In genomic region chr1:47224676-47225399, GRCh38 we compare ENCODE assay signal across 13 cellular contexts. TPM values are rescaled to one million over a fixed set of nuclear protein-coding genes. Genes with fewer than 3 reads are reported as not detected.
DNase-seq lines count a peak whose midpoint lies in the region; ATAC-seq, FAIRE-seq and TF ChIP-seq lines count a peak whose summit lies in the region.
"Had no signal": no experiment of that assay in that cellular context is flagged by ENCODE, and none has a peak within 500 bp of the region (broad histone marks: within the 10 kb centered on the region; RNA-seq: fewer than 3 reads in every experiment).

No MANE protein-coding gene starts in this region.

- H2AFZ ChIP-seq in K562 (ENCODE audit: low read depth, low read length): no peak overlapping the region

- peak overlapping the region in 1 of 2 experiments; percentile 79; a peak in 2 of 4 replicates for H3K9ac ChIP-seq in K562 (ENCODE audit: insufficient read depth in 1 of 2, low read depth in 2 of 2, low read length in 2 of 2)
- H3K9ac ChIP-seq: BLaER1 had no signal

- TF ChIP-seq EP300 in K562 (IDR thresholded peaks at IDR 0.05; ENCODE audit: low read length): no peak

- BruUV-seq in K562 (replicated peaks; lab: Mats Ljungman, UMichigan): no TSS peak

- no peaks in the 10 kb centered on the region for H3K4me1 ChIP-seq in cardiac muscle cell (ENCODE audit: low read depth)
- H3K4me1 ChIP-seq in K562 (replicated peaks in 1 of 2; ENCODE audit: control insufficient read depth in 2 of 2, insufficient read depth in 2 of 2, low read length in 2 of 2): peaks cover 25 to 37% of the 10 kb centered on the region in 2 experiments; a peak in 4 of 5 replicates
- no peaks in the 10 kb centered on the region for H3K4me1 ChIP-seq in mucosa of descending colon (ENCODE audit: low read depth)
- H3K4me1 ChIP-seq in urinary bladder (ENCODE audit: insufficient read depth): peaks cover 5% of the 10 kb centered on the region
- H3K4me1 ChIP-seq: BLaER1 had no signal

- POLR2A ChIA-PET in K562 (lab: Yijun Ruan, JAX): interaction anchor here (0.9 to 2.0 kb wide), 6 partner anchors 9 to 89 kb away, joined by 3 to 10 read pairs (median 4); partner anchors contain the start of gene STIL

- DNase-seq in cardiac muscle cell (ENCODE audit: low read depth in 1 of 2, low spot score in 1 of 2): no peak
- DNase-seq in Right ventricle myocardium superior: no peak
- peak in 2 of 4 experiments; percentile 58 to 64 for DNase-seq in K562 (ENCODE audit: extremely low read depth in 1 of 4, low spot score in 3 of 4)
- DNase-seq in mucosa of descending colon: no peak
- no peak for DNase-seq in NCI-H187 treated with DMSO at 0.1 percent for 48 hours (lab: John Stamatoyannopoulos, UW)
- DNase-seq in MV-4-11 (lab: John Stamatoyannopoulos, UW): no peak
- DNase-seq: HFFc6, NCI-H1092 treated with DMSO at 0.1 percent for 48 hours had no signal

- CTCF ChIA-PET in K562 (lab: Yijun Ruan, JAX; ENCODE audit: low intra/inter-chr PET ratio): no interaction called here

- no peak for FAIRE-seq in K562 (lab: Jason Lieb, UNC)
- FAIRE-seq: GM19239 had no signal

- H3K4me3 ChIP-seq in cardiac muscle cell: peak overlapping the region; percentile 17
- no peak overlapping the region for H3K4me3 ChIP-seq in K562
- no peak overlapping the region for H3K4me3 ChIP-seq in mucosa of descending colon
- peak overlapping the region; percentile 15 for H3K4me3 ChIP-seq in urinary bladder (ENCODE audit: low read depth, low read length)
- H3K4me3 ChIP-seq: BLaER1 had no signal

- TF ChIP-seq CTCF in cardiac muscle cell (IDR thresholded peaks at IDR 0.05; ENCODE audit: low read depth, low read length) (no peak), K562 (IDR thresholded peaks at IDR 0.05 in 2 of 3, conservative IDR thresholded peaks at IDR 0.05 in 1 of 3; ENCODE audit: insufficient read depth in 2 of 3, low read depth in 1 of 3, low read length in 3 of 3) (no peak), mucosa of descending colon (IDR thresholded peaks at IDR 0.05) (no peak)

- 89% methylated on average over 22 of the region's 30 CpGs for WGBS in K562 (ENCODE audit: insufficient coverage, low coverage, missing lambda C conversion rate)
- WGBS in urinary bladder: 9% methylated on average over 30 of the region's 30 CpGs

- no peak for TF ChIP-seq RAD21 in K562 (CRISPR knock-in tag; conservative IDR thresholded peaks at IDR 0.05 in 1 of 2, IDR thresholded peaks at IDR 0.05 in 1 of 2)

- in situ Hi-C loops in K562 (cut with MboI): no loop called here

- H3K27me3 ChIP-seq in cardiac muscle cell (peaks cover 100% of the 10 kb centered on the region), K562 (ENCODE audit: control insufficient read depth in 2 of 2, insufficient read depth in 2 of 2, low read length in 2 of 2) (no peaks in the 10 kb centered on the region)

- peaks cover 16% of the 10 kb centered on the region for H3K9me1 ChIP-seq in K562 (ENCODE audit: control insufficient read depth, insufficient read depth, low read length)

- no peak overlapping the region for H3K27ac ChIP-seq in cardiac muscle cell
- no peak overlapping the region; the same call in 2 of the 3 replicates for H3K27ac ChIP-seq in K562 (ENCODE audit: extremely low read depth, low read depth, low read length)
- no peak overlapping the region for H3K27ac ChIP-seq in urinary bladder (ENCODE audit: low read depth)
- H3K27ac ChIP-seq: BLaER1, epithelial cell of prostate had no signal

- H3K79me2 ChIP-seq in K562 (ENCODE audit: control insufficient read depth, insufficient read depth, low read length): peaks cover 89% of the 10 kb centered on the region

- H3K36me3 ChIP-seq in cardiac muscle cell (no peaks in the 10 kb centered on the region), K562 (ENCODE audit: control insufficient read depth, insufficient read depth, low read length) (peaks cover 78% of the 10 kb centered on the region), mucosa of descending colon (ENCODE audit: low read depth) (no peaks in the 10 kb centered on the region), urinary bladder (ENCODE audit: insufficient read depth) (no peaks in the 10 kb centered on the region)
- H3K36me3 ChIP-seq: BLaER1 had no signal

- intact Hi-C loops in Right ventricle myocardium superior (cut with DNase I): no loop called here
- intact Hi-C loops in K562 (cut with micrococcal nuclease): loop anchor here (5.0 kb wide), 1 partner anchor 37 kb away; no protein-coding TSS in a partner anchor
- intact Hi-C loops in mucosa of descending colon (cut with DNase I, micrococcal nuclease): no loop called here

- TF ChIP-seq POLR2A in K562 (conservative IDR thresholded peaks at IDR 0.05): no peak

- H3K9me3 ChIP-seq in cardiac muscle cell (ENCODE audit: low read depth) (no peaks in the 10 kb centered on the region), K562 (replicated peaks; ENCODE audit: control insufficient read depth, insufficient read depth, low read depth, low read length) (no peaks in the 10 kb centered on the region), mucosa of descending colon (no peaks in the 10 kb centered on the region)
- H3K9me3 ChIP-seq: BLaER1 had no signal

- H4K20me1 ChIP-seq in K562 (replicated peaks; ENCODE audit: control insufficient read depth, insufficient read depth, low read length): peaks cover 18% of the 10 kb centered on the region; the same call in 1 of the 2 replicates

- ATAC-seq in Right ventricle myocardium superior (ENCODE audit: poor library complexity) (no peak), K562 (no peak), mucosa of descending colon (peak; percentile 26), GM19397 (IDR thresholded peaks at IDR 0.05; ENCODE audit: unreplicated experiment) (no peak)

- H3K4me2 ChIP-seq in K562 (ENCODE audit: insufficient read depth, low read length): no peak overlapping the region
- H3K4me2 ChIP-seq: BLaER1 had no signal

TF ChIP-seq in K562, 482 proteins besides CTCF, POLR2A, EP300 and RAD21 (continues in another document):
- TF ChIP-seq GATA2 (CRISPR knock-in tag; IDR thresholded peaks at IDR 0.05): 0 out of 2 replicates have a peak, but pooled peaks have one; percentile 16

RNA-seq across cellular contexts. Expression of gene TAL1, which starts 7.2 kb away (rescaled TPM):
- total RNA-seq in cardiac muscle cell (0.04 and 0.30 TPM in 2 replicates), Right ventricle myocardium superior (3.8 TPM), K562 (2014; rRNA removed) (59.7 and 103 TPM in 2 replicates), K562 (2014; rRNA removed; fragmentation: Illumina TruSeq; extraction: Trizol) (67.6 and 79.8 TPM in 2 replicates), K562 (2015; rRNA removed; fragmentation: Illumina TruSeq; extraction: Trizol) (63.5 and 68.1 TPM in 2 replicates), K562 (2021) (76.5 and 81.3 TPM in 2 replicates), mucosa of descending colon (1 to 10 TPM; 1.2 to 3.0 (median 2.4) TPM), urinary bladder (4.2 TPM)
- polyA plus RNA-seq in cardiac muscle cell (0.32 and 0.55 TPM in 2 replicates), K562 (2011; rRNA removed) (51.1 and 53.3 TPM in 2 replicates), K562 (2014; fragmentation: Illumina TruSeq; extraction: Trizol) (72.3 and 106 TPM in 2 replicates), K562 (2014; fragmentation: Nextera tagmentation; extraction: Ambion mirVana) (10 to 100 TPM; 18.5 to 22.9 TPM), K562 (2014; rRNA removed) (42.7 and 49.5 TPM in 2 replicates), urinary bladder (4.0 TPM)
- total RNA-seq in K562 (2011; cell fraction: chromatin; rRNA removed; ENCODE audit: low replicate concordance): 80.8 and 102 TPM in 2 replicates
- total RNA-seq in K562 (2011; cell fraction: nucleolus; rRNA removed): 96.7 and 104 TPM in 2 replicates
- total RNA-seq in K562 (2011; cell fraction: nucleoplasm; rRNA removed): 105 and 124 TPM in 2 replicates
- polyA plus RNA-seq in K562 (2011; cell fraction: cytosol; rRNA removed): 34.3 and 44.4 TPM in 2 replicates
- polyA plus RNA-seq in K562 (2011; cell fraction: nucleus; rRNA removed): 78.7 and 92.4 TPM in 2 replicates
- polyA plus RNA-seq in K562 (2012): 53.0 and 55.6 TPM in 2 replicates
- 55.7 and 60.3 TPM in 2 replicates for polyA minus RNA-seq in K562 (2011; rRNA and poly(A)+ RNA removed)
- 37.3 and 64.4 TPM in 2 replicates for polyA minus RNA-seq in K562 (2011; cell fraction: cytosol; rRNA and poly(A)+ RNA removed)
- polyA minus RNA-seq in K562 (2011; cell fraction: nucleus; rRNA and poly(A)+ RNA removed): 55.6 and 91.2 TPM in 2 replicates
- total RNA-seq: HFFc6 had no signal

RNA-seq across cellular contexts. Expression of gene PDZK1IP1, which starts 35.0 kb away (rescaled TPM):
- not detected in 2 replicates for total RNA-seq in cardiac muscle cell
- polyA plus RNA-seq in cardiac muscle cell: not detected in 2 replicates
- total RNA-seq in Right ventricle myocardium superior: not detected
- total RNA-seq in K562 (2011; cell fraction: chromatin; rRNA removed; ENCODE audit: low replicate concordance): 0.74 and 1.0 TPM in 2 replicates
- 0.92 and 1.2 TPM in 2 replicates for total RNA-seq in K562 (2011; cell fraction: nucleolus; rRNA removed)
- total RNA-seq in K562 (2011; cell fraction: nucleoplasm; rRNA removed): 1.1 and 1.2 TPM in 2 replicates
- 0.33 and 0.59 TPM in 2 replicates for total RNA-seq in K562 (2014; rRNA removed)
- not detected in 2 replicates for total RNA-seq in K562 (2014; rRNA removed; fragmentation: Illumina TruSeq; extraction: Trizol)
- total RNA-seq in K562 (2015; rRNA removed; fragmentation: Illumina TruSeq; extraction: Trizol): not detected in 2 replicates
- total RNA-seq in K562 (2021): 0.33 and 0.49 TPM in 2 replicates
- 0.17 and 0.64 TPM in 2 replicates for polyA plus RNA-seq in K562 (2011; rRNA removed)
- 0.68 and 1.0 TPM in 2 replicates for polyA plus RNA-seq in K562 (2011; cell fraction: cytosol; rRNA removed)
- polyA plus RNA-seq in K562 (2011; cell fraction: nucleus; rRNA removed): 0.73 and 1.3 TPM in 2 replicates
- 0.48 and 0.66 TPM in 2 replicates for polyA plus RNA-seq in K562 (2012)
- 0.32 and 0.68 TPM in 2 replicates for polyA plus RNA-seq in K562 (2014; fragmentation: Illumina TruSeq; extraction: Trizol)
- under 1 TPM; 0.45 to 0.55 TPM for polyA plus RNA-seq in K562 (2014; fragmentation: Nextera tagmentation; extraction: Ambion mirVana)
- 0.32 and 0.53 TPM in 2 replicates for polyA plus RNA-seq in K562 (2014; rRNA removed)
- not detected in 2 replicates for polyA minus RNA-seq in K562 (2011; rRNA and poly(A)+ RNA removed)
- not detected in 2 replicates for polyA minus RNA-seq in K562 (2011; cell fraction: cytosol; rRNA and poly(A)+ RNA removed)
- polyA minus RNA-seq in K562 (2011; cell fraction: nucleus; rRNA and poly(A)+ RNA removed): not detected in 2 replicates
- total RNA-seq in mucosa of descending colon: 100 to 1,000 TPM in 1 of 3 donors, 10 to 100 TPM in 2; 40.9 to 173 (median 64.4) TPM
- not detected for total RNA-seq in urinary bladder
- 0.20 TPM for polyA plus RNA-seq in urinary bladder
- total RNA-seq: HFFc6 had no signal

Comparison
In these comparisons a context has a peak if more than half of its experiments do, and no peak if none do; other contexts are left out.
1. H3K4me3 ChIP-seq: peak in cardiac muscle cell (single experiment) and urinary bladder (single experiment); none in K562 (single experiment) and mucosa of descending colon (single experiment).
2. RNA of gene TAL1, which starts 7.2 kb away (total RNA-seq): 59.7 to 124 TPM in K562; 4.2 TPM in urinary bladder (single experiment), 3.8 TPM in Right ventricle myocardium superior (single experiment), 1.2 to 3.0 TPM in mucosa of descending colon and 0.04 to 0.30 TPM in cardiac muscle cell; every median in the first group is over 10 times any median in the second.
3. RNA of gene PDZK1IP1, which starts 35.0 kb away (total RNA-seq): 40.9 to 173 TPM in mucosa of descending colon; 0.33 to 1.2 TPM in K562, not detected in urinary bladder (single experiment), not detected in Right ventricle myocardium superior (single experiment) and not detected in cardiac muscle cell; every median in the first group is over 10 times any median in the second.